Comparison of ENCODE assay signal across 1 cellular context in the genomic region with DNA sequence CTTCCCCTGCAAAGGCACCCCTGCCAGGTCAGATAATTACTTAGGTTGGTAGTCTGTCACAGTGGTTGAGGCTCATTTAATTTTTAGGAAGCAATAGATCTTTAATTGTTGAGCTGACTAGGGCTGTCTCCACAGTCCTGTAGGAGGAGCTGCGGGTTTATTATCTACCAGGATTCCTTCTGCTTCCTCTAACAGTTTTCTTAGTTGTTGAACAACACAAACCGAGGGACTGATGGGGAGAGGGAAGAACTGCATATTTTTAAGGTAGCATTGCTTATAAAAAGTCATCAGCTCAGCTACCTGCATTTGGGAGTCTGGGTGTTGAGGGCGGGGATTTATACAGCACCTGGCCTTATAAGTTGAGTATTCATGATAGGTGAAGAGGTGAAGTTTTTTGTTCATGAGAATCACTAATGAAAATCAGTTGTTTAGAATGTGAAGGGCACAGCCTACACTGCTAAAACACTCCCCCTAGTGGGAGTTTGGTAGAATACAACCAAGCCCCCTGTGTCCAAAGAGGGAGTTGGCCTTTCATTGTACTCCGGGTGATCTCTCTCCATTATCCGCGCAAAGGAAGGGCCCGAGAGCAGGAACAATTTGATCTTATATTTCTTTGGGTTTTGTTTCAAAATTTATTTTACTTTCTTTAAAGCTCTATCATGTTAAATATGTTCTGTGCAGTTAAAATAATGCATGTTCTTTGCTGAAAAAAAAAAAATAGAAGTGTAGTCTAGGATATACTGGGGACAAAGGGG.
A peak's percentile ranks its signal among the peaks of the same experiment; 100 is the strongest.
TF ChIP-seq lines count a peak whose summit lies in the region.

No MANE protein-coding gene starts in this region.

TF ChIP-seq in K562, 482 proteins besides CTCF, POLR2A, EP300 and RAD21 (continued from another document and continues in another):
- TF ChIP-seq SMC3 (conservative IDR thresholded peaks at IDR 0.05; ENCODE audit: insufficient read depth, low read depth, low read length) (peak; percentile 93), RFX7 (CRISPR knock-in tag; IDR thresholded peaks at IDR 0.05) (no peak), ZNF431 (CRISPR knock-in tag; IDR thresholded peaks at IDR 0.05) (no peak), NRF1 (conservative IDR thresholded peaks at IDR 0.05 in 1 of 2, IDR thresholded peaks at IDR 0.05 in 1 of 2) (no peak), MYNN (IDR thresholded peaks at IDR 0.05) (no peak), MYNN (CRISPR knock-in tag; IDR thresholded peaks at IDR 0.05) (no peak), PRDM10 (IDR thresholded peaks at IDR 0.05; ENCODE audit: partially characterized antibody) (no peak), EGR1 (conservative IDR thresholded peaks at IDR 0.05) (no peak), SMARCC2 (IDR thresholded peaks at IDR 0.05; ENCODE audit: low read depth) (no peak), RFX1 (IDR thresholded peaks at IDR 0.05) (no peak), FOSL1 (tag; conservative IDR thresholded peaks at IDR 0.05) (no peak; the same call in 1 of the 2 replicates), BRD4 (IDR thresholded peaks at IDR 0.05) (no peak), HDAC2 (IDR thresholded peaks at IDR 0.05) (0 out of 2 replicates have a peak, but pooled peaks have one; percentile 39), HSF4 (CRISPR knock-in tag; IDR thresholded peaks at IDR 0.05; ENCODE audit: borderline replicate concordance) (no peak), ZKSCAN8 (CRISPR knock-in tag; IDR thresholded peaks at IDR 0.05) (no peak), ZNF586 (CRISPR knock-in tag; conservative IDR thresholded peaks at IDR 0.05) (no peak), ESRRB (CRISPR knock-in tag; IDR thresholded peaks at IDR 0.05; ENCODE audit: borderline replicate concordance) (no peak), NR2F6 (CRISPR knock-in tag; IDR thresholded peaks at IDR 0.05) (no peak), HEY1 (CRISPR knock-in tag; IDR thresholded peaks at IDR 0.05; ENCODE audit: borderline replicate concordance) (no peak), RBM22 (IDR thresholded peaks at IDR 0.05; ENCODE audit: low read depth, low read length, poor library complexity, severe bottlenecking) (no peak), VEZF1 (CRISPR knock-in tag; IDR thresholded peaks at IDR 0.05) (no peak), ZNF197 (CRISPR knock-in tag; IDR thresholded peaks at IDR 0.05; ENCODE audit: low read depth) (no peak), XRCC4 (IDR thresholded peaks at IDR 0.05; ENCODE audit: extremely low read depth, insufficient read depth, insufficient read length) (no peak)
- TF ChIP-seq, protein P1, sequence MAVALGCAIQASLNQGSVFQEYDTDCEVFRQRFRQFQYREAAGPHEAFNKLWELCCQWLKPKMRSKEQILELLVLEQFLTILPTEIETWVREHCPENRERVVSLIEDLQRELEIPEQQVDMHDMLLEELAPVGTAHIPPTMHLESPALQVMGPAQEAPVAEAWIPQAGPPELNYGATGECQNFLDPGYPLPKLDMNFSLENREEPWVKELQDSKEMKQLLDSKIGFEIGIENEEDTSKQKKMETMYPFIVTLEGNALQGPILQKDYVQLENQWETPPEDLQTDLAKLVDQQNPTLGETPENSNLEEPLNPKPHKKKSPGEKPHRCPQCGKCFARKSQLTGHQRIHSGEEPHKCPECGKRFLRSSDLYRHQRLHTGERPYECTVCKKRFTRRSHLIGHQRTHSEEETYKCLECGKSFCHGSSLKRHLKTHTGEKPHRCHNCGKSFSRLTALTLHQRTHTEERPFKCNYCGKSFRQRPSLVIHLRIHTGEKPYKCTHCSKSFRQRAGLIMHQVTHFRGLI (CRISPR knock-in tag; IDR thresholded peaks at IDR 0.05) = no peak
- TF ChIP-seq, protein P2, sequence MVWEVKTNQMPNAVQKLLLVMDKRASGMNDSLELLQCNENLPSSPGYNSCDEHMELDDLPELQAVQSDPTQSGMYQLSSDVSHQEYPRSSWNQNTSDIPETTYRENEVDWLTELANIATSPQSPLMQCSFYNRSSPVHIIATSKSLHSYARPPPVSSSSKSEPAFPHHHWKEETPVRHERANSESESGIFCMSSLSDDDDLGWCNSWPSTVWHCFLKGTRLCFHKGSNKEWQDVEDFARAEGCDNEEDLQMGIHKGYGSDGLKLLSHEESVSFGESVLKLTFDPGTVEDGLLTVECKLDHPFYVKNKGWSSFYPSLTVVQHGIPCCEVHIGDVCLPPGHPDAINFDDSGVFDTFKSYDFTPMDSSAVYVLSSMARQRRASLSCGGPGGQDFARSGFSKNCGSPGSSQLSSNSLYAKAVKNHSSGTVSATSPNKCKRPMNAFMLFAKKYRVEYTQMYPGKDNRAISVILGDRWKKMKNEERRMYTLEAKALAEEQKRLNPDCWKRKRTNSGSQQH (CRISPR knock-in tag; IDR thresholded peaks at IDR 0.05) = no peak
- TF ChIP-seq, protein P3, sequence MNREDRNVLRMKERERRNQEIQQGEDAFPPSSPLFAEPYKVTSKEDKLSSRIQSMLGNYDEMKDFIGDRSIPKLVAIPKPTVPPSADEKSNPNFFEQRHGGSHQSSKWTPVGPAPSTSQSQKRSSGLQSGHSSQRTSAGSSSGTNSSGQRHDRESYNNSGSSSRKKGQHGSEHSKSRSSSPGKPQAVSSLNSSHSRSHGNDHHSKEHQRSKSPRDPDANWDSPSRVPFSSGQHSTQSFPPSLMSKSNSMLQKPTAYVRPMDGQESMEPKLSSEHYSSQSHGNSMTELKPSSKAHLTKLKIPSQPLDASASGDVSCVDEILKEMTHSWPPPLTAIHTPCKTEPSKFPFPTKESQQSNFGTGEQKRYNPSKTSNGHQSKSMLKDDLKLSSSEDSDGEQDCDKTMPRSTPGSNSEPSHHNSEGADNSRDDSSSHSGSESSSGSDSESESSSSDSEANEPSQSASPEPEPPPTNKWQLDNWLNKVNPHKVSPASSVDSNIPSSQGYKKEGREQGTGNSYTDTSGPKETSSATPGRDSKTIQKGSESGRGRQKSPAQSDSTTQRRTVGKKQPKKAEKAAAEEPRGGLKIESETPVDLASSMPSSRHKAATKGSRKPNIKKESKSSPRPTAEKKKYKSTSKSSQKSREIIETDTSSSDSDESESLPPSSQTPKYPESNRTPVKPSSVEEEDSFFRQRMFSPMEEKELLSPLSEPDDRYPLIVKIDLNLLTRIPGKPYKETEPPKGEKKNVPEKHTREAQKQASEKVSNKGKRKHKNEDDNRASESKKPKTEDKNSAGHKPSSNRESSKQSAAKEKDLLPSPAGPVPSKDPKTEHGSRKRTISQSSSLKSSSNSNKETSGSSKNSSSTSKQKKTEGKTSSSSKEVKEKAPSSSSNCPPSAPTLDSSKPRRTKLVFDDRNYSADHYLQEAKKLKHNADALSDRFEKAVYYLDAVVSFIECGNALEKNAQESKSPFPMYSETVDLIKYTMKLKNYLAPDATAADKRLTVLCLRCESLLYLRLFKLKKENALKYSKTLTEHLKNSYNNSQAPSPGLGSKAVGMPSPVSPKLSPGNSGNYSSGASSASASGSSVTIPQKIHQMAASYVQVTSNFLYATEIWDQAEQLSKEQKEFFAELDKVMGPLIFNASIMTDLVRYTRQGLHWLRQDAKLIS (CRISPR knock-in tag; IDR thresholded peaks at IDR 0.05) = no peak
- TF ChIP-seq, protein P4, sequence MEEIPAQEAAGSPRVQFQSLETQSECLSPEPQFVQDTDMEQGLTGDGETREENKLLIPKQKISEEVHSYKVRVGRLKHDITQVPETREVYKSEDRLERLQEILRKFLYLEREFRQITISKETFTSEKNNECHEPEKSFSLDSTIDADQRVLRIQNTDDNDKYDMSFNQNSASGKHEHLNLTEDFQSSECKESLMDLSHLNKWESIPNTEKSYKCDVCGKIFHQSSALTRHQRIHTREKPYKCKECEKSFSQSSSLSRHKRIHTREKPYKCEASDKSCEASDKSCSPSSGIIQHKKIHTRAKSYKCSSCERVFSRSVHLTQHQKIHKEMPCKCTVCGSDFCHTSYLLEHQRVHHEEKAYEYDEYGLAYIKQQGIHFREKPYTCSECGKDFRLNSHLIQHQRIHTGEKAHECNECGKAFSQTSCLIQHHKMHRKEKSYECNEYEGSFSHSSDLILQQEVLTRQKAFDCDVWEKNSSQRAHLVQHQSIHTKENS (CRISPR knock-in tag; IDR thresholded peaks at IDR 0.05) = no peak
- TF ChIP-seq, protein P5, sequence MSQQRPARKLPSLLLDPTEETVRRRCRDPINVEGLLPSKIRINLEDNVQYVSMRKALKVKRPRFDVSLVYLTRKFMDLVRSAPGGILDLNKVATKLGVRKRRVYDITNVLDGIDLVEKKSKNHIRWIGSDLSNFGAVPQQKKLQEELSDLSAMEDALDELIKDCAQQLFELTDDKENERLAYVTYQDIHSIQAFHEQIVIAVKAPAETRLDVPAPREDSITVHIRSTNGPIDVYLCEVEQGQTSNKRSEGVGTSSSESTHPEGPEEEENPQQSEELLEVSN (IDR thresholded peaks at IDR 0.05; ENCODE audit: borderline replicate concordance in 1 of 2, extremely low read depth in 1 of 2, insufficient read depth in 1 of 2, insufficient read length in 1 of 2, low read depth in 1 of 2, low read length in 1 of 2, poor library complexity in 1 of 2, severe bottlenecking in 1 of 2) = no peak
- TF ChIP-seq, protein P6, sequence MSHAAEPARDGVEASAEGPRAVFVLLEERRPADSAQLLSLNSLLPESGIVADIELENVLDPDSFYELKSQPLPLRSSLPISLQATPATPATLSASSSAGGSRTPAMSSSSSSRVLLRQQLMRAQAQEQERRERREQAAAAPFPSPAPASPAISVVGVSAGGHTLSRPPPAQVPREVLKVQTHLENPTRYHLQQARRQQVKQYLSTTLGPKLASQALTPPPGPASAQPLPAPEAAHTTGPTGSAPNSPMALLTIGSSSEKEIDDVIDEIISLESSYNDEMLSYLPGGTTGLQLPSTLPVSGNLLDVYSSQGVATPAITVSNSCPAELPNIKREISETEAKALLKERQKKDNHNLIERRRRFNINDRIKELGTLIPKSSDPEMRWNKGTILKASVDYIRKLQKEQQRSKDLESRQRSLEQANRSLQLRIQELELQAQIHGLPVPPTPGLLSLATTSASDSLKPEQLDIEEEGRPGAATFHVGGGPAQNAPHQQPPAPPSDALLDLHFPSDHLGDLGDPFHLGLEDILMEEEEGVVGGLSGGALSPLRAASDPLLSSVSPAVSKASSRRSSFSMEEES (CRISPR knock-in tag; IDR thresholded peaks at IDR 0.05) = no peak
- TF ChIP-seq, protein P7, sequence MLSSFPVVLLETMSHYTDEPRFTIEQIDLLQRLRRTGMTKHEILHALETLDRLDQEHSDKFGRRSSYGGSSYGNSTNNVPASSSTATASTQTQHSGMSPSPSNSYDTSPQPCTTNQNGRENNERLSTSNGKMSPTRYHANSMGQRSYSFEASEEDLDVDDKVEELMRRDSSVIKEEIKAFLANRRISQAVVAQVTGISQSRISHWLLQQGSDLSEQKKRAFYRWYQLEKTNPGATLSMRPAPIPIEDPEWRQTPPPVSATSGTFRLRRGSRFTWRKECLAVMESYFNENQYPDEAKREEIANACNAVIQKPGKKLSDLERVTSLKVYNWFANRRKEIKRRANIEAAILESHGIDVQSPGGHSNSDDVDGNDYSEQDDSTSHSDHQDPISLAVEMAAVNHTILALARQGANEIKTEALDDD (IDR thresholded peaks at IDR 0.05) = peak; percentile 15; the same call in 1 of the 2 replicates
- TF ChIP-seq, protein P8, sequence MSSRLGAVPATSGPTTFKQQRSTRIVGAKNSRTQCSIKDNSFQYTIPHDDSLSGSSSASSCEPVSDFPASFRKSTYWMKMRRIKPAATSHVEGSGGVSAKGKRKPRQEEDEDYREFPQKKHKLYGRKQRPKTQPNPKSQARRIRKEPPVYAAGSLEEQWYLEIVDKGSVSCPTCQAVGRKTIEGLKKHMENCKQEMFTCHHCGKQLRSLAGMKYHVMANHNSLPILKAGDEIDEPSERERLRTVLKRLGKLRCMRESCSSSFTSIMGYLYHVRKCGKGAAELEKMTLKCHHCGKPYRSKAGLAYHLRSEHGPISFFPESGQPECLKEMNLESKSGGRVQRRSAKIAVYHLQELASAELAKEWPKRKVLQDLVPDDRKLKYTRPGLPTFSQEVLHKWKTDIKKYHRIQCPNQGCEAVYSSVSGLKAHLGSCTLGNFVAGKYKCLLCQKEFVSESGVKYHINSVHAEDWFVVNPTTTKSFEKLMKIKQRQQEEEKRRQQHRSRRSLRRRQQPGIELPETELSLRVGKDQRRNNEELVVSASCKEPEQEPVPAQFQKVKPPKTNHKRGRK (tag; IDR thresholded peaks at IDR 0.05) = no peak
- TF ChIP-seq, protein P9, sequence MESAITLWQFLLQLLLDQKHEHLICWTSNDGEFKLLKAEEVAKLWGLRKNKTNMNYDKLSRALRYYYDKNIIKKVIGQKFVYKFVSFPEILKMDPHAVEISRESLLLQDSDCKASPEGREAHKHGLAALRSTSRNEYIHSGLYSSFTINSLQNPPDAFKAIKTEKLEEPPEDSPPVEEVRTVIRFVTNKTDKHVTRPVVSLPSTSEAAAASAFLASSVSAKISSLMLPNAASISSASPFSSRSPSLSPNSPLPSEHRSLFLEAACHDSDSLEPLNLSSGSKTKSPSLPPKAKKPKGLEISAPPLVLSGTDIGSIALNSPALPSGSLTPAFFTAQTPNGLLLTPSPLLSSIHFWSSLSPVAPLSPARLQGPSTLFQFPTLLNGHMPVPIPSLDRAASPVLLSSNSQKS (CRISPR knock-in tag; IDR thresholded peaks at IDR 0.05) = no peak
